In the genomic region with DNA sequence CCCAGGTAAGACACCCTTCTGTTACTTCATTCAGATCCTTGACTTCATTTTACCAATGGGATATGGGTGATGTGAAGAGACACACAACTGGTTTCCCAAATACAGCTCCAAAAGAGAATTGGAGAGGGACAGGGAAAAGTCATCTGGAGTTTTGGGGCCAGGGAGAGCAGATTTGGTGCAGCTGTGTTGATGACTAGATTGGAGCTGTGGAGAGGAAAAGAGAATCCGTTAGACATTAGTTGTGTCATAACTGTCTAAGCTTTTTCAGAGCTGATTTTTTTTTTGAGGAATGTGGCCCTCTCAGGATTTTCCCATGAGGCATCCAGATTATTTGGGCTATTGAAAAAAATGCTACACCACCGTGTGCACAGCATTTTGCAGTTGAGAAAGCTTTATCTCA, we compare ENCODE assay signal across 18 cellular contexts.
A peak's percentile ranks its signal among the peaks of the same experiment; 100 is the strongest.
DNase-seq lines count a peak whose midpoint lies in the region; ATAC-seq and TF ChIP-seq lines count a peak whose summit lies in the region.
"Had no signal": no experiment of that assay in that cellular context is flagged by ENCODE, and none has a peak within 500 bp of the region (broad histone marks: within the 10 kb centered on the region; RNA-seq: fewer than 3 reads in every experiment).

No MANE protein-coding gene starts in this region.

- H3K18ac ChIP-seq in IMR-90 (ENCODE audit: low read depth, low read length) (peak overlapping the region; percentile 60; the same call in 1 of the 2 replicates), mesenchymal stem cell (ENCODE audit: low read depth in 1 of 2, low read length in 2 of 2) (no peak overlapping the region)

- no peak overlapping the region for H3K23ac ChIP-seq in IMR-90 (ENCODE audit: low read depth, low read length)
- no peak overlapping the region for H3K23ac ChIP-seq in mesenchymal stem cell (ENCODE audit: low read length in 2 of 2)

- WGBS in right cardiac atrium, result 63% methylated on average over 2 of the region's 2 CpGs
- no CpG with 5 or more reads among the region's 2 CpGs for WGBS in IMR-90 (ENCODE audit: extremely low coverage in 2 of 2, insufficient read length in 1 of 2), 2 experiments
- WGBS in mesenchymal stem cell, result 75% methylated on average over 1 of the region's 2 CpGs

- no peak overlapping the region for H3K56ac ChIP-seq in IMR-90 (ENCODE audit: extremely low read depth, insufficient read depth, low read length)

- H3K79me1 ChIP-seq in IMR-90 (ENCODE audit: low read depth in 1 of 2, low read length in 2 of 2) (no peaks in the 10 kb centered on the region), mesenchymal stem cell (replicated peaks; ENCODE audit: low read length, poor library complexity, severe bottlenecking) (no peaks in the 10 kb centered on the region)

- H3K4me1 Mint-ChIP-seq in activated CD8-positive, alpha-beta memory T cell treated with anti-CD3 and anti-CD28 coated beads, Interleukin-2, amount 10 ng/mL, durations not matched to agents 7 days and 5 days, result no peaks in the 10 kb centered on the region
- H3K4me1 Mint-ChIP-seq: CD14-positive monocyte; CD4-positive, alpha-beta memory T cell; CD4-positive, CD25-positive, alpha-beta regulatory T cell; CD8-positive, alpha-beta memory T cell had no signal

- no peak for TF ChIP-seq RAD21 in IMR-90 (IDR thresholded peaks at IDR 0.05; ENCODE audit: low read length)

- intact Hi-C loops in left ventricle myocardium superior (cut with micrococcal nuclease) (no loop called here), right cardiac atrium (cut with DNase I) (no loop called here), IMR-90 (cut with micrococcal nuclease) (loop anchor here (5.0 kb wide), 1 partner anchor 54 kb away; no protein-coding TSS in a partner anchor)

- no peak overlapping the region for H3K14ac ChIP-seq in IMR-90 (replicated peaks; ENCODE audit: low read depth, low read length)
- H3K14ac ChIP-seq in mesenchymal stem cell (ENCODE audit: low read length in 2 of 2), result no peak overlapping the region

- ATAC-seq in left ventricle myocardium superior, result peak; percentile 47
- ATAC-seq in right cardiac atrium, result no peak
- ATAC-seq in IMR-90 (ENCODE audit: low read depth), result no peak
- no peak for ATAC-seq in GM18511 (IDR thresholded peaks at IDR 0.05; ENCODE audit: unreplicated experiment)
- ATAC-seq in activated CD8-positive, alpha-beta memory T cell treated with anti-CD3 and anti-CD28 coated beads, Interleukin-2, amount 10 ng/mL, durations not matched to agents 7 days and 5 days, result no peak

- peak overlapping the region; percentile 20; the same call in 1 of the 2 replicates for H4K5ac ChIP-seq in IMR-90 (ENCODE audit: low read depth, low read length)

- H3K27me3 Mint-ChIP-seq in activated CD8-positive, alpha-beta memory T cell treated with anti-CD3 and anti-CD28 coated beads, Interleukin-2, amount 10 ng/mL, durations not matched to agents 7 days and 5 days, result peaks cover 14% of the 10 kb centered on the region
- H3K27me3 Mint-ChIP-seq: CD4-positive, alpha-beta memory T cell; CD8-positive, alpha-beta memory T cell had no signal

- H2BK5ac ChIP-seq in IMR-90 (ENCODE audit: low read depth, low read length, poor library complexity, severe bottlenecking) (no peak overlapping the region), mesenchymal stem cell (ENCODE audit: low read depth, low read length, poor library complexity, severe bottlenecking) (no peak overlapping the region)

- BruUV-seq in IMR-90 (replicated peaks; lab: Mats Ljungman, UMichigan), result no TSS peak

- no peaks in the 10 kb centered on the region for H3K9me3 Mint-ChIP-seq in activated CD8-positive, alpha-beta memory T cell treated with anti-CD3 and anti-CD28 coated beads, Interleukin-2, amount 10 ng/mL, durations not matched to agents 7 days and 5 days (ENCODE audit: low read depth)
- H3K9me3 Mint-ChIP-seq: CD4-positive, CD25-positive, alpha-beta regulatory T cell; CD8-positive, alpha-beta memory T cell had no signal

- no peaks in the 10 kb centered on the region for H3K9me3 ChIP-seq in right cardiac atrium (ENCODE audit: control insufficient read depth, low read length)
- H3K9me3 ChIP-seq in IMR-90 (ENCODE audit: control insufficient read depth, insufficient read depth, low read length), result peaks cover 2% of the 10 kb centered on the region
- peaks cover 15% of the 10 kb centered on the region for H3K9me3 ChIP-seq in mesenchymal stem cell (ENCODE audit: control insufficient read depth, low read length)
- H3K9me3 ChIP-seq: BE2C, BLaER1 had no signal

- in situ Hi-C loops in IMR-90 (cut with MboI; ENCODE audit: low sequenced_read_pairs), result no loop called here

- peak overlapping the region; percentile 34; the same call in 1 of the 2 replicates for H2BK20ac ChIP-seq in IMR-90 (ENCODE audit: low read depth, low read length)

- no peaks in the 10 kb centered on the region for H4K20me1 ChIP-seq in IMR-90 (ENCODE audit: insufficient read depth, low read length)
- H4K20me1 ChIP-seq: BLaER1 had no signal

- POLR2A ChIA-PET in IMR-90 (lab: Charles Lee; ENCODE audit: unreplicated experiment), result no interaction called here

- H3K4me2 ChIP-seq in IMR-90 (ENCODE audit: low read depth, low read length) (no peak overlapping the region), mesenchymal stem cell (ENCODE audit: low read length, poor library complexity, severe bottlenecking) (no peak overlapping the region)
- H3K4me2 ChIP-seq: BLaER1 had no signal

- dilution Hi-C loops in IMR-90 (cut with HindIII; ENCODE audit: low sequenced_read_pairs, unreplicated experiment), result no loop called here

- H2BK15ac ChIP-seq in IMR-90 (ENCODE audit: low read depth, low read length), result peak overlapping the region; percentile 35; the same call in 2 of the 3 replicates
- H2BK15ac ChIP-seq in mesenchymal stem cell (ENCODE audit: low read depth, poor library complexity, severe bottlenecking), result no peak overlapping the region

- H3K9ac ChIP-seq in IMR-90 (ENCODE audit: low read depth, low read length) (no peak overlapping the region), mesenchymal stem cell (ENCODE audit: low read length) (no peak overlapping the region)
- H3K9ac ChIP-seq: BLaER1 had no signal

- TF ChIP-seq CTCF in AG10803 (conservative IDR thresholded peaks at IDR 0.05; ENCODE audit: low read length) (no peak), IMR-90 (conservative IDR thresholded peaks at IDR 0.05; ENCODE audit: low read depth, low read length) (no peak)

- H3K4me3 Mint-ChIP-seq in activated CD8-positive, alpha-beta memory T cell treated with anti-CD3 and anti-CD28 coated beads, Interleukin-2, amount 10 ng/mL, durations not matched to agents 7 days and 5 days, result no peak overlapping the region
- H3K4me3 Mint-ChIP-seq: CD14-positive monocyte; CD4-positive, alpha-beta memory T cell; CD4-positive, CD25-positive, alpha-beta regulatory T cell; CD8-positive, alpha-beta memory T cell had no signal

- H4K91ac ChIP-seq in IMR-90 (ENCODE audit: insufficient read depth, low read depth, low read length) (0 out of 2 replicates have a peak overlapping the region, but pooled peaks have one; percentile 3), mesenchymal stem cell (ENCODE audit: low read length) (no peak overlapping the region)

- H3K4me1 ChIP-seq in right cardiac atrium (ENCODE audit: control insufficient read depth, insufficient read depth, low read length) (no peaks in the 10 kb centered on the region), IMR-90 (ENCODE audit: control insufficient read depth, insufficient read depth, low read length) (peaks cover 13% of the 10 kb centered on the region), mesenchymal stem cell (ENCODE audit: control insufficient read depth, insufficient read depth, low read depth, low read length) (no peaks in the 10 kb centered on the region)
- H3K4me1 ChIP-seq: BE2C, BLaER1 had no signal

- no peak for TF ChIP-seq POLR2A in IMR-90 (IDR thresholded peaks at IDR 0.05; ENCODE audit: low read depth, low read length)

- no peak overlapping the region for H2BK12ac ChIP-seq in mesenchymal stem cell (ENCODE audit: low read length in 2 of 2)

- H3K27ac Mint-ChIP-seq in activated CD8-positive, alpha-beta memory T cell treated with anti-CD3 and anti-CD28 coated beads, Interleukin-2, amount 10 ng/mL, durations not matched to agents 7 days and 5 days, result no peak overlapping the region
- H3K27ac Mint-ChIP-seq: CD14-positive monocyte; CD4-positive, alpha-beta memory T cell; CD4-positive, CD25-positive, alpha-beta regulatory T cell; CD8-positive, alpha-beta memory T cell had no signal

- H3K36me3 Mint-ChIP-seq in activated CD8-positive, alpha-beta memory T cell treated with anti-CD3 and anti-CD28 coated beads, Interleukin-2, amount 10 ng/mL, durations not matched to agents 7 days and 5 days, result no peaks in the 10 kb centered on the region
- H3K36me3 Mint-ChIP-seq: CD14-positive monocyte; CD4-positive, alpha-beta memory T cell; CD4-positive, CD25-positive, alpha-beta regulatory T cell; CD8-positive, alpha-beta memory T cell had no signal

- CTCF ChIA-PET in IMR-90 (lab: Yijun Ruan, JAX), result interaction anchor here (0.5 to 0.6 kb wide), 2 partner anchors 281 to 434 kb away, joined by 3 read pairs; no protein-coding TSS in a partner anchor
- CTCF ChIA-PET in activated CD8-positive, alpha-beta memory T cell treated with anti-CD3 and anti-CD28 coated beads, Interleukin-2, amount 10 ng/mL, durations not matched to agents 7 days and 5 days (lab: Charles Lee), result interaction anchor here (0.9 kb wide), 1 partner anchor 19 kb away, joined by 3 read pairs; no protein-coding TSS in a partner anchor

- no peak overlapping the region for H3K4me3 ChIP-seq in right cardiac atrium (ENCODE audit: low read length)
- H3K4me3 ChIP-seq in AG10803 (ENCODE audit: low read length), result no peak overlapping the region
- no peak overlapping the region for H3K4me3 ChIP-seq in IMR-90 (ENCODE audit: insufficient read depth, low read depth, low read length)
- no peak overlapping the region for H3K4me3 ChIP-seq in mesenchymal stem cell (ENCODE audit: insufficient read depth in 1 of 2, low read depth in 1 of 2, low read length in 2 of 2)
- H3K4me3 ChIP-seq: BLaER1 had no signal

- no peaks in the 10 kb centered on the region for H3K36me3 ChIP-seq in IMR-90 (ENCODE audit: control insufficient read depth, insufficient read depth, low read length)
- no peaks in the 10 kb centered on the region for H3K36me3 ChIP-seq in mesenchymal stem cell (ENCODE audit: control insufficient read depth in 1 of 2, insufficient read depth in 2 of 2, low read depth in 1 of 2, low read length in 2 of 2)
- H3K36me3 ChIP-seq: BE2C, BLaER1 had no signal

- H3K27me3 ChIP-seq in right cardiac atrium (ENCODE audit: control insufficient read depth, insufficient read depth) (no peaks in the 10 kb centered on the region), IMR-90 (ENCODE audit: control insufficient read depth, insufficient read depth, low read length) (no peaks in the 10 kb centered on the region), mesenchymal stem cell (ENCODE audit: control insufficient read depth in 1 of 2, insufficient read depth in 1 of 2, low read length in 2 of 2) (peaks cover 0 to 3% of the 10 kb centered on the region in 2 experiments)
- H3K27me3 ChIP-seq: BE2C, BLaER1 had no signal

- H3K4ac ChIP-seq in IMR-90 (ENCODE audit: low read depth, low read length) (no peak overlapping the region), mesenchymal stem cell (ENCODE audit: low read depth in 1 of 2, low read length in 2 of 2) (no peak overlapping the region)

- H2BK120ac ChIP-seq in IMR-90 (ENCODE audit: low read depth, low read length), result peak overlapping the region; percentile 19; the same call in 1 of the 2 replicates
- H2BK120ac ChIP-seq in mesenchymal stem cell (ENCODE audit: low read depth, low read length), result peak overlapping the region; percentile 34

- H4K8ac ChIP-seq in IMR-90 (ENCODE audit: low read depth in 2 of 2, low read length in 2 of 2) (no peak overlapping the region), mesenchymal stem cell (ENCODE audit: low read length) (no peak overlapping the region)

- H2AK5ac ChIP-seq in IMR-90 (ENCODE audit: low read depth, low read length) (no peak overlapping the region), mesenchymal stem cell (ENCODE audit: low read length, severe bottlenecking) (no peak overlapping the region)

- no peak overlapping the region for H2AK9ac ChIP-seq in IMR-90 (replicated peaks; ENCODE audit: low read depth, low read length, poor library complexity)

- 0 out of 2 replicates have a peak, but pooled peaks cover 3% of the 10 kb centered on the region for H3K9me1 ChIP-seq in IMR-90 (ENCODE audit: insufficient read depth, low read length)

- H3K27ac ChIP-seq in right cardiac atrium (ENCODE audit: low read length) (no peak overlapping the region), IMR-90 (ENCODE audit: insufficient read depth, low read length) (peak overlapping the region; percentile 76; the same call in 1 of the 2 replicates), mesenchymal stem cell (ENCODE audit: low read length, poor library complexity, severe bottlenecking) (no peak overlapping the region)
- H3K27ac ChIP-seq: BLaER1 had no signal

- H2AFZ ChIP-seq in IMR-90 (replicated peaks; ENCODE audit: low read length, poor library complexity) (no peak overlapping the region), mesenchymal stem cell (ENCODE audit: low read depth, low read length) (no peak overlapping the region)

- no peak for DNase-seq in left ventricle myocardium superior
- DNase-seq in right cardiac atrium, result no peak
- DNase-seq in AG10803 (ENCODE audit: low read depth), result peak; percentile 15
- no peak for DNase-seq in IMR-90
- DNase-seq in mesenchymal stem cell, result no peak
- no peak for DNase-seq in NCI-H2107 treated with DMSO at 0.1 percent for 48 hours (lab: John Stamatoyannopoulos, UW; ENCODE audit: unreplicated experiment)
- no peak for DNase-seq in activated CD8-positive, alpha-beta memory T cell treated with anti-CD3 and anti-CD28 coated beads, Interleukin-2, amount 10 ng/mL, durations not matched to agents 7 days and 5 days
- DNase-seq: 8988T; BE2C; C1 segment of cervical spinal cord; CD4-positive, alpha-beta memory T cell; CD4-positive, CD25-positive, alpha-beta regulatory T cell; CD8-positive, alpha-beta memory T cell; COR-L47; GF-D8 had no signal
